Comparison of ENCODE assay signal across 13 cellular contexts in genomic region chr17:67594115-67594878, GRCh38.
DNase-seq lines count a peak whose midpoint lies in the region; ATAC-seq, FAIRE-seq and TF ChIP-seq lines count a peak whose summit lies in the region.
"Had no signal": no experiment of that assay in that cellular context is flagged by ENCODE, and none has a peak within 500 bp of the region (broad histone marks: within the 10 kb centered on the region; RNA-seq: fewer than 3 reads in every experiment).

No MANE protein-coding gene starts in this region.

- FAIRE-seq in GM19239 (lab: Jason Lieb, UNC), result peak; percentile 83

- H3K27ac ChIP-seq in 22Rv1, result 0 out of 2 replicates have a peak overlapping the region, but pooled peaks have one; percentile 5
- peak overlapping the region; percentile 2 for H3K27ac ChIP-seq in caudate nucleus (ENCODE audit: low read depth, low read length)
- H3K27ac ChIP-seq: ovary had no signal

- TF ChIP-seq CTCF in 22Rv1 (IDR thresholded peaks at IDR 0.05), result no peak

- no peak for DNase-seq in GM19239 (ENCODE audit: insufficient read length, low spot score)
- DNase-seq in caudate nucleus (lab: John Stamatoyannopoulos, UW), result no peak
- no peak for DNase-seq in dedifferentiated amniotic fluid mesenchymal stem cell (ENCODE audit: extremely low spot score)
- DNase-seq in activated naive CD4-positive, alpha-beta T cell treated with Interleukin-2 at 50 U/mL for 16 hours, result no peak
- DNase-seq in NCI-H2196 treated with DMSO at 0.1 percent for 48 hours (lab: John Stamatoyannopoulos, UW; ENCODE audit: unreplicated experiment), result no peak
- DNase-seq: amygdala, NCI-H2227 treated with DMSO at 0.1 percent for 48 hours, ovary had no signal

- ATAC-seq in HG03135 (IDR thresholded peaks at IDR 0.05; ENCODE audit: unreplicated experiment), result peak; percentile 61
- ATAC-seq in GM19328 (IDR thresholded peaks at IDR 0.05; ENCODE audit: unreplicated experiment), result no peak
- ATAC-seq: esophagus mucosa, SK-N-SH treated with all-trans-retinoic acid at 6 μM for 48 hours had no signal
